In genomic region chr19:7266832-7267231, GRCh38 we compare ENCODE assay signal across 23 cellular contexts.
"Had no signal": no experiment of that assay in that cellular context is flagged by ENCODE, and none has a peak within 500 bp of the region (broad histone marks: within the 10 kb centered on the region; RNA-seq: fewer than 3 reads in every experiment).

No MANE protein-coding gene starts in this region.

- H3K27me3 ChIP-seq: breast epithelium, gastroesophageal sphincter, heart left ventricle, left lung, right atrium auricular region, upper lobe of left lung had no signal

- H3K9me3 ChIP-seq: breast epithelium, gastroesophageal sphincter, left lung, mucosa of descending colon, right atrium auricular region, upper lobe of left lung had no signal

- ATAC-seq: activated CD8-positive, alpha-beta T cell treated with anti-CD3 and anti-CD28 coated beads, Interleukin-2, amount 10 ng/mL, durations not matched to agents 7 days and 5 days; activated naive CD8-positive, alpha-beta T cell treated with anti-CD3 and anti-CD28 coated beads, Interleukin-2, amount 50 U/mL, for 24 hours; esophagus mucosa; heart left ventricle; stimulated activated naive CD8-positive, alpha-beta T cell treated with anti-CD3 and anti-CD28 coated beads, Interleukin-15, Interleukin-2, amounts not matched to agents 100 U/mL and 50 U/mL, for 24 hours had no signal

- H3K4me3 Mint-ChIP-seq: activated CD4-positive, alpha-beta T cell treated with anti-CD3 and anti-CD28 coated beads, Interleukin-2, amount 10 ng/mL, durations not matched to agents 24 days and 14 days; activated CD8-positive, alpha-beta T cell treated with anti-CD3 and anti-CD28 coated beads, Interleukin-2, amount 10 ng/mL, durations not matched to agents 7 days and 5 days; activated naive CD4-positive, alpha-beta T cell treated with anti-CD3 and anti-CD28 coated beads, Interleukin-2, amount 10 ng/mL, durations not matched to agents 7 days and 5 days; activated naive CD8-positive, alpha-beta T cell treated with anti-CD3 and anti-CD28 coated beads, Interleukin-2, amount 50 U/mL, for 24 hours; activated T-cell treated with anti-CD3 and anti-CD28 coated beads, Interleukin-2, amount 50 U/mL, for 24 hours; memory B cell; naive B cell; neural crest cell had no signal

- H3K27ac Mint-ChIP-seq: activated CD4-positive, alpha-beta T cell treated with anti-CD3 and anti-CD28 coated beads, Interleukin-2, amount 10 ng/mL, durations not matched to agents 24 days and 14 days; activated CD8-positive, alpha-beta T cell treated with anti-CD3 and anti-CD28 coated beads, Interleukin-2, amount 10 ng/mL, durations not matched to agents 7 days and 5 days; activated naive CD4-positive, alpha-beta T cell treated with anti-CD3 and anti-CD28 coated beads, Interleukin-2, amount 10 ng/mL, durations not matched to agents 7 days and 5 days; activated naive CD8-positive, alpha-beta T cell treated with anti-CD3 and anti-CD28 coated beads, Interleukin-2, amount 50 U/mL, for 24 hours; activated T-cell treated with anti-CD3 and anti-CD28 coated beads, Interleukin-2, amount 50 U/mL, for 24 hours; memory B cell; progenitor cell of endocrine pancreas had no signal

- FAIRE-seq: astrocyte had no signal

- H3K27me3 Mint-ChIP-seq: activated CD4-positive, alpha-beta T cell treated with anti-CD3 and anti-CD28 coated beads, Interleukin-2, amount 10 ng/mL, durations not matched to agents 24 days and 14 days; activated naive CD4-positive, alpha-beta T cell treated with anti-CD3 and anti-CD28 coated beads, Interleukin-2, amount 10 ng/mL, durations not matched to agents 7 days and 5 days; activated naive CD8-positive, alpha-beta T cell treated with anti-CD3 and anti-CD28 coated beads, Interleukin-2, amount 50 U/mL, for 24 hours; activated T-cell treated with anti-CD3 and anti-CD28 coated beads, Interleukin-2, amount 50 U/mL, for 24 hours; naive B cell; progenitor cell of endocrine pancreas had no signal

- H3K4me1 Mint-ChIP-seq: activated CD4-positive, alpha-beta T cell treated with anti-CD3 and anti-CD28 coated beads, Interleukin-2, amount 10 ng/mL, durations not matched to agents 24 days and 14 days; activated naive CD4-positive, alpha-beta T cell treated with anti-CD3 and anti-CD28 coated beads, Interleukin-2, amount 10 ng/mL, durations not matched to agents 7 days and 5 days; activated naive CD8-positive, alpha-beta T cell treated with anti-CD3 and anti-CD28 coated beads, Interleukin-2, amount 50 U/mL, for 24 hours had no signal

- H3K27ac ChIP-seq: right atrium auricular region had no signal

- DNase-seq: activated CD4-positive, alpha-beta T cell treated with anti-CD3 and anti-CD28 coated beads, Interleukin-2, amount 10 ng/mL, durations not matched to agents 24 days and 14 days; activated CD8-positive, alpha-beta T cell treated with anti-CD3 and anti-CD28 coated beads, Interleukin-2, amount 10 ng/mL, durations not matched to agents 7 days and 5 days; activated naive CD4-positive, alpha-beta T cell treated with anti-CD3 and anti-CD28 coated beads, Interleukin-2, amount 10 ng/mL, durations not matched to agents 7 days and 5 days; activated naive CD8-positive, alpha-beta T cell treated with anti-CD3 and anti-CD28 coated beads, Interleukin-2, amount 50 U/mL, for 24 hours; activated T-cell treated with anti-CD3 and anti-CD28 coated beads, Interleukin-2, amount 50 U/mL, for 24 hours; effector CD4-positive, alpha-beta T cell; heart left ventricle; left lung; mucosa of descending colon; naive B cell; stimulated activated CD4-positive, alpha-beta T cell treated with anti-CD3 and anti-CD28 coated beads, Interleukin-2, amount 100 ng/mL, for 24 hours; stimulated activated naive CD8-positive, alpha-beta T cell treated with anti-CD3 and anti-CD28 coated beads, Interleukin-15, Interleukin-2, amounts not matched to agents 100 U/mL and 50 U/mL, for 24 hours; T-helper 1 cell; T-helper 9 cell; upper lobe of left lung had no signal

- H3K36me3 ChIP-seq: breast epithelium had no signal

- H3K4me3 ChIP-seq: breast epithelium, gastroesophageal sphincter, heart left ventricle, left lung, mucosa of descending colon, right atrium auricular region, upper lobe of left lung had no signal

- H3K36me3 Mint-ChIP-seq: activated naive CD4-positive, alpha-beta T cell treated with anti-CD3 and anti-CD28 coated beads, Interleukin-2, amount 10 ng/mL, durations not matched to agents 7 days and 5 days had no signal

- H3K9me3 Mint-ChIP-seq: activated CD4-positive, alpha-beta T cell treated with anti-CD3 and anti-CD28 coated beads, Interleukin-2, amount 10 ng/mL, durations not matched to agents 24 days and 14 days; activated naive CD4-positive, alpha-beta T cell treated with anti-CD3 and anti-CD28 coated beads, Interleukin-2, amount 10 ng/mL, durations not matched to agents 7 days and 5 days; activated naive CD8-positive, alpha-beta T cell treated with anti-CD3 and anti-CD28 coated beads, Interleukin-2, amount 50 U/mL, for 24 hours; activated T-cell treated with anti-CD3 and anti-CD28 coated beads, Interleukin-2, amount 50 U/mL, for 24 hours; memory B cell had no signal
